ENCODE assay signal across 8 cellular contexts in genomic region chr22:38700271-38700788, GRCh38. TPM values are rescaled to one million over a fixed set of nuclear protein-coding genes. Genes with fewer than 3 reads are reported as not detected.
A peak's percentile ranks its signal among the peaks of the same experiment; 100 is the strongest.
DNase-seq lines count a peak whose midpoint lies in the region; ATAC-seq and TF ChIP-seq lines count a peak whose summit lies in the region.

No MANE protein-coding gene starts in this region.

- H3K4me3 Mint-ChIP-seq in T-helper 1 cell treated with Interleukin-12 subunit alpha and Interleukin-12 subunit beta and Interleukin-4 antibody, amounts not matched to agents 30 μg/mL and 1 μg/mL, for 36 hours, result peak overlapping the region; percentile 89
- peak overlapping the region; percentile 93 for H3K4me3 Mint-ChIP-seq in activated naive CD4-positive, alpha-beta T cell treated with anti-CD3 and anti-CD28 coated beads, Interleukin-2, amount 50 U/mL, for 24 hours

- peak overlapping the region; percentile 88 for H3K27ac Mint-ChIP-seq in T-helper 1 cell treated with Interleukin-12 subunit alpha and Interleukin-12 subunit beta and Interleukin-4 antibody, amounts not matched to agents 30 μg/mL and 1 μg/mL, for 36 hours
- H3K27ac Mint-ChIP-seq in activated naive CD4-positive, alpha-beta T cell treated with anti-CD3 and anti-CD28 coated beads, Interleukin-2, amount 50 U/mL, for 24 hours, result peak overlapping the region; percentile 97

- no peaks in the 10 kb centered on the region for H3K9me3 ChIP-seq in HUES64 (ENCODE audit: insufficient read depth, low read depth, low read length)
- H3K9me3 ChIP-seq in psoas muscle, result no peaks in the 10 kb centered on the region

- no peak for DNase-seq in T-helper 1 cell
- DNase-seq in left ventricle myocardium superior, result peak; percentile 87
- DNase-seq in psoas muscle, result peak; percentile 79 to 81
- no peak for DNase-seq in NK-92 (lab: John Stamatoyannopoulos, UW; ENCODE audit: unreplicated experiment)

- H3K4me1 Mint-ChIP-seq in T-helper 1 cell treated with Interleukin-12 subunit alpha and Interleukin-12 subunit beta and Interleukin-4 antibody, amounts not matched to agents 30 μg/mL and 1 μg/mL, for 36 hours (ENCODE audit: low read depth), result peaks cover 49% of the 10 kb centered on the region
- peaks cover 67% of the 10 kb centered on the region for H3K4me1 Mint-ChIP-seq in activated naive CD4-positive, alpha-beta T cell treated with anti-CD3 and anti-CD28 coated beads, Interleukin-2, amount 50 U/mL, for 24 hours

- H3K27ac ChIP-seq in HUES64 (ENCODE audit: low read depth, low read length) (peak overlapping the region; percentile 93; the same call in 1 of the 2 replicates), psoas muscle (peak overlapping the region; percentile 98)

- H3K36me3 ChIP-seq in HUES64 (ENCODE audit: insufficient read depth, low read length), result peaks cover 14% of the 10 kb centered on the region
- peaks cover 4 to 24% of the 10 kb centered on the region in 2 donors for H3K36me3 ChIP-seq in psoas muscle (ENCODE audit: insufficient read depth in 1 of 2, low read depth in 1 of 2)

- no peaks in the 10 kb centered on the region for H3K9me3 Mint-ChIP-seq in T-helper 1 cell treated with Interleukin-12 subunit alpha and Interleukin-12 subunit beta and Interleukin-4 antibody, amounts not matched to agents 30 μg/mL and 1 μg/mL, for 36 hours
- H3K9me3 Mint-ChIP-seq in activated naive CD4-positive, alpha-beta T cell treated with anti-CD3 and anti-CD28 coated beads, Interleukin-2, amount 50 U/mL, for 24 hours, result no peaks in the 10 kb centered on the region

- peak; percentile 44 for ATAC-seq in left ventricle myocardium superior
- ATAC-seq in psoas muscle, result peak; percentile 6 to 28 (median 14)
- no peak for ATAC-seq in GM18867 (IDR thresholded peaks at IDR 0.05; ENCODE audit: unreplicated experiment)

- under 1% methylated on average over 57 of the region's 57 CpGs for WGBS in HUES64
- WGBS in psoas muscle, 3 donors, result 0 to 1% (median 0%) methylated on average over 24 to 57 of the region's 57 CpGs

- H3K4me3 ChIP-seq in HUES64 (ENCODE audit: low read length) (peak overlapping the region; percentile 92), psoas muscle (peak overlapping the region; percentile 94)

- H3K27me3 Mint-ChIP-seq in T-helper 1 cell treated with Interleukin-12 subunit alpha and Interleukin-12 subunit beta and Interleukin-4 antibody, amounts not matched to agents 30 μg/mL and 1 μg/mL, for 36 hours (ENCODE audit: low read depth), result no peaks in the 10 kb centered on the region
- no peaks in the 10 kb centered on the region for H3K27me3 Mint-ChIP-seq in activated naive CD4-positive, alpha-beta T cell treated with anti-CD3 and anti-CD28 coated beads, Interleukin-2, amount 50 U/mL, for 24 hours

- intact Hi-C loops in left ventricle myocardium superior (cut with micrococcal nuclease), result no loop called here
- intact Hi-C loops in psoas muscle (cut with DNase I), result no loop called here

- H3K4me1 ChIP-seq in HUES64 (ENCODE audit: insufficient read depth, low read length) (peaks cover 32% of the 10 kb centered on the region), psoas muscle (peaks cover 52% of the 10 kb centered on the region)

- H3K27me3 ChIP-seq in HUES64 (ENCODE audit: insufficient read depth, low read length) (no peaks in the 10 kb centered on the region), psoas muscle (ENCODE audit: insufficient read depth in 3 of 3, low read length in 2 of 3) (no peaks in the 10 kb centered on the region)

- no peak for TF ChIP-seq CTCF in psoas muscle (IDR thresholded peaks at IDR 0.05)

- H3K9ac ChIP-seq in HUES64 (ENCODE audit: low read depth, low read length), result peak overlapping the region; percentile 87

- peaks cover 16% of the 10 kb centered on the region for H3K36me3 Mint-ChIP-seq in T-helper 1 cell treated with Interleukin-12 subunit alpha and Interleukin-12 subunit beta and Interleukin-4 antibody, amounts not matched to agents 30 μg/mL and 1 μg/mL, for 36 hours (ENCODE audit: low read depth)
- peaks cover 4% of the 10 kb centered on the region for H3K36me3 Mint-ChIP-seq in activated naive CD4-positive, alpha-beta T cell treated with anti-CD3 and anti-CD28 coated beads, Interleukin-2, amount 50 U/mL, for 24 hours

RNA-seq across cellular contexts. Expression of gene JOSD1, which starts 0.4 kb away (rescaled TPM):
- 14.3 TPM for polyA plus RNA-seq in HUES64 (2013, experiment 1 of 2)
- 19.0 TPM for polyA plus RNA-seq in HUES64 (2013, experiment 2 of 2)
- total RNA-seq in left ventricle myocardium superior (17.8 TPM), psoas muscle (10 to 100 TPM; 16.7 to 27.6 (median 24.4) TPM)
- 10 to 100 TPM; 14.3 to 58.5 (median 37.5) TPM for polyA plus RNA-seq in psoas muscle

RNA-seq across cellular contexts. Expression of gene GTPBP1, which starts 5.4 kb away (rescaled TPM):
- polyA plus RNA-seq in HUES64 (2013, experiment 1 of 2), result 39.8 TPM
- 42.3 TPM for polyA plus RNA-seq in HUES64 (2013, experiment 2 of 2)
- total RNA-seq in left ventricle myocardium superior, result 36.5 TPM
- total RNA-seq in psoas muscle, result 10 to 100 TPM; 19.3 to 46.1 (median 41.1) TPM
- 10 to 100 TPM; 16.4 to 24.3 (median 17.4) TPM for polyA plus RNA-seq in psoas muscle

RNA-seq across cellular contexts. Expression of gene TOMM22, which starts 18.6 kb away (rescaled TPM):
- polyA plus RNA-seq in HUES64 (2013, experiment 1 of 2), result 96.1 TPM
- 94.6 TPM for polyA plus RNA-seq in HUES64 (2013, experiment 2 of 2)
- total RNA-seq in left ventricle myocardium superior (65.5 TPM), psoas muscle (10 to 100 TPM; 56.9 to 80.7 (median 64.5) TPM)
- 100 to 1,000 TPM in 1 of 3 donors, 10 to 100 TPM in 2; 39.5 to 125 (median 74.7) TPM for polyA plus RNA-seq in psoas muscle

RNA-seq across cellular contexts. Expression of gene CBY1, which starts 43.9 kb away (rescaled TPM):
- polyA plus RNA-seq in HUES64 (2013, experiment 1 of 2), result 28.0 TPM
- 27.1 TPM for polyA plus RNA-seq in HUES64 (2013, experiment 2 of 2)
- total RNA-seq in left ventricle myocardium superior (32.6 TPM), psoas muscle (10 to 100 TPM; 15.4 to 22.9 (median 16.5) TPM)
- 10 to 100 TPM; 22.8 to 39.5 (median 24.5) TPM for polyA plus RNA-seq in psoas muscle

RNA-seq across cellular contexts. Expression of gene FAM227A, which starts 44.1 kb away (rescaled TPM):
- polyA plus RNA-seq in HUES64 (2013, experiment 1 of 2), result 1.9 TPM
- polyA plus RNA-seq in HUES64 (2013, experiment 2 of 2), result 2.2 TPM
- total RNA-seq in left ventricle myocardium superior, result 0.20 TPM
- total RNA-seq in psoas muscle, result under 1 TPM; 0.05 to 0.34 (median 0.24) TPM
- polyA plus RNA-seq in psoas muscle, result under 1 TPM; 0.03 to 0.32 (median 0.05) TPM

Comparison
In these comparisons a context has a peak if more than half of its experiments do, and no peak if none do; other contexts are left out.
1. DNase-seq: peak in left ventricle myocardium superior (single experiment) and psoas muscle (2 of 2); none in T-helper 1 cell (0 of 5) and NK-92 (single experiment).